35 cellular contexts compared by ENCODE assay signal in the genomic region with DNA sequence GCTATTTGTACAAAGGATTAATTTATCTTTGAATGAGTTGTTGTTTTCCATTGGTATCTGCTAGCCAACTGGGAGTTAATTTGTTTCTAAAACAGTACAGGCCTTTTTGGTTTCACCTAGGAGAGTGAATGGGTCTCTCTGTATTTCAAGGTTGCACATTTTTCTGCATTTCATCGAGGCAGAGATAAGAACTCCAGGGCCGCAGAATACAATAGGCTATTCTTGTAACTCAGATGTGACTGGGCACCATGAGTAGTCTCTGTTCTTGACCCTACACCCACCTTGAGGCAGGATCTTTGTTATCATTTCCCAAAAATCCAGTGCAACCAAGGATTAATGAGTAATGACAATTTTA. TPM values are rescaled to one million over a fixed set of nuclear protein-coding genes. Genes with fewer than 3 reads are reported as not detected.
"Had no signal": no experiment of that assay in that cellular context is flagged by ENCODE, and none has a peak within 500 bp of the region (broad histone marks: within the 10 kb centered on the region; RNA-seq: fewer than 3 reads in every experiment).

No MANE protein-coding gene starts in this region.

- H3K36me3 ChIP-seq: SJSA1, WERI-Rb-1 had no signal

- H3K27me3 ChIP-seq: SJSA1 had no signal

- H3K27ac ChIP-seq: SJSA1, WERI-Rb-1 had no signal

- DNase-seq: activated CD4-positive, alpha-beta memory T cell treated with anti-CD3 and anti-CD28 coated beads, Interleukin-2, amount 10 ng/mL, durations not matched to agents 7 days and 5 days; activated CD4-positive, alpha-beta T cell treated with anti-CD3 and anti-CD28 coated beads for 1 hour; activated CD4-positive, alpha-beta T cell treated with anti-CD3 and anti-CD28 coated beads for 48 hours; activated CD4-positive, CD25-positive, alpha-beta regulatory T cell; activated CD8-positive, alpha-beta memory T cell treated with anti-CD3 and anti-CD28 coated beads for 24 hours; activated CD8-positive, alpha-beta memory T cell treated with anti-CD3 and anti-CD28 coated beads, Interleukin-2, amount 10 ng/mL, durations not matched to agents 7 days and 5 days; activated CD8-positive, alpha-beta memory T cell treated with anti-CD3 and anti-CD28 coated beads, Interleukin-2, amount 50 U/mL, for 48 hours; activated effector memory CD4-positive, alpha-beta T cell treated with Interleukin-2 at 50 U/mL for 16 hours; activated naive CD4-positive, alpha-beta T cell treated with anti-CD3 and anti-CD28 coated beads, Interleukin-2, amount 10 ng/mL, durations not matched to agents 7 days and 5 days; activated naive CD8-positive, alpha-beta T cell treated with anti-CD3 and anti-CD28 coated beads, Interleukin-2, amount 50 U/mL, for 24 hours; activated T-cell treated with anti-CD3 and anti-CD28 coated beads, Interleukin-2, amount 50 U/mL, for 48 hours; anterior cingulate cortex; Karpas-422; KBM-7; NCI-H1092; NCI-H146; NCI-H187; NCI-H2029 treated with DMSO at 0.1 percent for 48 hours; NCI-H2171 treated with DMSO at 0.1 percent for 48 hours; NCI-H2227 treated with DMSO at 0.1 percent for 48 hours; NCI-H446; NCI-H510A treated with DMSO at 0.1 percent for 48 hours; NCI-H69; NCI-H82; SHP77; T1000; WERI-Rb-1 had no signal

- H3K4me1 ChIP-seq: SJSA1 had no signal

- ATAC-seq: activated CD8-positive, alpha-beta memory T cell treated with anti-CD3 and anti-CD28 coated beads, Interleukin-2, amount 10 ng/mL, durations not matched to agents 7 days and 5 days; activated naive CD8-positive, alpha-beta T cell treated with anti-CD3 and anti-CD28 coated beads, Interleukin-2, amount 50 U/mL, for 24 hours; Panc1; SK-N-SH treated with all-trans-retinoic acid at 6 μM for 48 hours had no signal

- H3K9me3 ChIP-seq: SJSA1 had no signal

- H3K4me3 ChIP-seq: SJSA1 had no signal

RNA-seq across cellular contexts. Expression of gene OR9Q1, which starts 51.7 kb away (rescaled TPM):
- total RNA-seq: activated CD4-positive, alpha-beta memory T cell treated with anti-CD3 and anti-CD28 coated beads, Interleukin-2, amount 10 ng/mL, durations not matched to agents 7 days and 5 days; activated CD8-positive, alpha-beta memory T cell treated with anti-CD3 and anti-CD28 coated beads, Interleukin-2, amount 10 ng/mL, durations not matched to agents 7 days and 5 days; cardiac septum; MCF 10A; RPMI7951; SJSA1; T-helper 1 cell treated with Interleukin-12 subunit alpha and Interleukin-12 subunit beta and Interleukin-4 antibody, amounts not matched to agents 30 ng/mL and 1 ng/mL, for 36 hours; T-helper 2 cell treated with Interferon-gamma antibody and Interleukin-4, amounts not matched to agents 100 ng/mL and 5 ng/mL, for 36 hours had no signal

RNA-seq across cellular contexts. Expression of gene OR6Q1, which starts 58.8 kb away (rescaled TPM):
- total RNA-seq: activated CD4-positive, alpha-beta memory T cell treated with anti-CD3 and anti-CD28 coated beads, Interleukin-2, amount 10 ng/mL, durations not matched to agents 7 days and 5 days; activated CD8-positive, alpha-beta memory T cell treated with anti-CD3 and anti-CD28 coated beads, Interleukin-2, amount 10 ng/mL, durations not matched to agents 7 days and 5 days; cardiac septum; MCF 10A; RPMI7951; SJSA1; T-helper 1 cell treated with Interleukin-12 subunit alpha and Interleukin-12 subunit beta and Interleukin-4 antibody, amounts not matched to agents 30 ng/mL and 1 ng/mL, for 36 hours; T-helper 2 cell treated with Interferon-gamma antibody and Interleukin-4, amounts not matched to agents 100 ng/mL and 5 ng/mL, for 36 hours had no signal
